Comparison of ENCODE assay signal across 18 cellular contexts in genomic region chr19:3914199-3914598, GRCh38. TPM values are rescaled to one million over a fixed set of nuclear protein-coding genes. Genes with fewer than 3 reads are reported as not detected.
A peak's percentile ranks its signal among the peaks of the same experiment; 100 is the strongest.
DNase-seq lines count a peak whose midpoint lies in the region; ATAC-seq, FAIRE-seq and TF ChIP-seq lines count a peak whose summit lies in the region.
"Had no signal": no experiment of that assay in that cellular context is flagged by ENCODE, and none has a peak within 500 bp of the region (broad histone marks: within the 10 kb centered on the region; RNA-seq: fewer than 3 reads in every experiment).

No MANE protein-coding gene starts in this region.

- FAIRE-seq in A549 (lab: Jason Lieb, UNC), result no peak
- FAIRE-seq: A204.1, G401.6, GM19239 had no signal

- H3K36me3 ChIP-seq in HEK293 (ENCODE audit: control insufficient read depth in 2 of 2, insufficient read depth in 1 of 2, low read length in 2 of 2) (no peaks in the 10 kb centered on the region), osteoblast (ENCODE audit: insufficient read depth, low read length) (no peaks in the 10 kb centered on the region)

- H3K27ac ChIP-seq in A549 (no peak overlapping the region), HEK293 (ENCODE audit: extremely low read depth, low read depth, low read length) (no peak overlapping the region), osteoblast (ENCODE audit: low read depth, low read length) (no peak overlapping the region)
- H3K27ac ChIP-seq: C4-2B had no signal

- no peaks in the 10 kb centered on the region for H3K79me2 ChIP-seq in osteoblast (ENCODE audit: insufficient read depth, low read length)

- no peak for TF ChIP-seq CTCF in A549 (IDR thresholded peaks at IDR 0.05)
- TF ChIP-seq CTCF in HEK293 (tag by site-specific recombination; IDR thresholded peaks at IDR 0.05), result no peak
- no peak for TF ChIP-seq CTCF in osteoblast (IDR thresholded peaks at IDR 0.05; ENCODE audit: extremely low read depth, low read depth, low read length)

- WGBS in A549 (ENCODE audit: missing lambda C conversion rate), result 57% methylated on average over 7 of the region's 9 CpGs

- H2AFZ ChIP-seq in osteoblast (ENCODE audit: low read length), result no peak overlapping the region

- POLR2A ChIA-PET in A549 (lab: Yijun Ruan, JAX), result no interaction called here
- POLR2A ChIA-PET in HEK293 (lab: Yijun Ruan, JAX), result no interaction called here

- no peak for TF ChIP-seq EP300 in A549 (IDR thresholded peaks at IDR 0.05)

- no peak for DNase-seq in A549 (ENCODE audit: low read depth in 1 of 2, low spot score in 1 of 2)
- DNase-seq in RPMI7951 (ENCODE audit: low read depth), result peak; percentile 11
- DNase-seq in osteoblast (ENCODE audit: insufficient read length, low spot score, missing footprints), result peak; percentile 58
- no peak for DNase-seq in NCI-H2171 (lab: John Stamatoyannopoulos, UW)
- DNase-seq: BE2C; CD4-positive, alpha-beta memory T cell; DMS79; EL had no signal

- H4K20me1 ChIP-seq in osteoblast (ENCODE audit: insufficient read depth, low read length), result no peaks in the 10 kb centered on the region

- H3K4me3 ChIP-seq in A549 (no peak overlapping the region), HEK293 (ENCODE audit: low read depth, low read length) (no peak overlapping the region), osteoblast (ENCODE audit: insufficient read depth, low read length) (no peak overlapping the region)

- H3K9me3 ChIP-seq in A549 (peaks cover 8% of the 10 kb centered on the region), HEK293 (ENCODE audit: control insufficient read depth, insufficient read depth, low read depth, low read length) (no peaks in the 10 kb centered on the region), osteoblast (ENCODE audit: low read depth, low read length) (peaks cover 2% of the 10 kb centered on the region)

- H3K4me1 ChIP-seq in A549, result no peaks in the 10 kb centered on the region
- H3K4me1 ChIP-seq in HEK293 (ENCODE audit: control insufficient read depth, insufficient read depth, low read length), result no peaks in the 10 kb centered on the region
- no peaks in the 10 kb centered on the region for H3K4me1 ChIP-seq in osteoblast (ENCODE audit: insufficient read depth, low read length)
- H3K4me1 ChIP-seq: BE2C had no signal

- no peak for TF ChIP-seq POLR2A in A549 (IDR thresholded peaks at IDR 0.05; ENCODE audit: low read length)

- CTCF ChIA-PET in A549 (lab: Yijun Ruan, JAX), result no interaction called here
- CTCF ChIA-PET in HEK293 (lab: Yijun Ruan, JAX), result no interaction called here

- ATAC-seq in A549, result no peak
- no peak for ATAC-seq in HG02588 (IDR thresholded peaks at IDR 0.05; ENCODE audit: unreplicated experiment)
- ATAC-seq in GM21447 (IDR thresholded peaks at IDR 0.05; ENCODE audit: unreplicated experiment), result no peak

- H3K4me2 ChIP-seq in A549, result no peak overlapping the region
- no peak overlapping the region for H3K4me2 ChIP-seq in osteoblast (ENCODE audit: insufficient read depth, low read length)

- H3K27me3 ChIP-seq in osteoblast (ENCODE audit: insufficient read depth, low read length), result no peaks in the 10 kb centered on the region
- H3K27me3 ChIP-seq: BE2C had no signal

- TF ChIP-seq RAD21 in A549 (conservative IDR thresholded peaks at IDR 0.05 in 1 of 2, IDR thresholded peaks at IDR 0.05 in 1 of 2), result no peak

TF ChIP-seq in A549, 52 proteins besides CTCF, POLR2A, EP300 and RAD21 (continues in another document):
- TF ChIP-seq CHD2 (IDR thresholded peaks at IDR 0.05; ENCODE audit: low read length, partially characterized antibody), result peak; percentile 65
- TF ChIP-seq REST (IDR thresholded peaks at IDR 0.05), result peak; percentile 63
- TF ChIP-seq CBX2 (IDR thresholded peaks at IDR 0.05; ENCODE audit: borderline replicate concordance, low read depth), result no peak
- no peak for TF ChIP-seq SREBF2 (IDR thresholded peaks at IDR 0.05)

TF ChIP-seq in HEK293, 187 proteins besides CTCF, POLR2A, EP300 and RAD21:
- TF ChIP-seq GLIS2 (tag by site-specific recombination; IDR thresholded peaks at IDR 0.05), result no peak
- peak; percentile 61; the same call in 1 of the 2 replicates for TF ChIP-seq ZNF184 (tag by site-specific recombination; IDR thresholded peaks at IDR 0.05)
- TF ChIP-seq ZNF585B (tag by site-specific recombination; IDR thresholded peaks at IDR 0.05), result no peak
- 0 out of 2 replicates have a peak, but pooled peaks have one; percentile 21 for TF ChIP-seq SP3 (tag by site-specific recombination; IDR thresholded peaks at IDR 0.05)

RNA-seq across cellular contexts. Expression of gene NMRK2, which starts 18.7 kb away (rescaled TPM):
- polyA plus RNA-seq in A549 (2011; rRNA removed) (not detected in 2 replicates), A549 (2017; fragmentation: RNase III; extraction: RNeasy Plus Mini Kit Qiagen cat#74134 plus additional on column Dnase treatment) (not detected in 3 replicates)
- polyA plus RNA-seq in A549 (2012; cell fraction: cytosol; rRNA removed), result not detected in 2 replicates
- not detected in 2 replicates for polyA plus RNA-seq in A549 (2012; cell fraction: nucleus; rRNA removed)
- not detected in 2 replicates for polyA minus RNA-seq in A549 (2011; rRNA and poly(A)+ RNA removed)
- not detected in 2 replicates for total RNA-seq in RPMI7951 (2014; rRNA removed; shearing (Covaris generic))
- total RNA-seq in osteoblast, result not detected in 2 replicates
- total RNA-seq: CD4-positive, alpha-beta memory T cell; H4; HT1080 had no signal
- polyA plus RNA-seq: AG04450; CD4-positive, alpha-beta memory T cell had no signal

RNA-seq across cellular contexts. Expression of gene ATCAY, which starts 33.7 kb away (rescaled TPM):
- polyA plus RNA-seq in A549 (2011; rRNA removed) (0.04 and 0.06 TPM in 2 replicates), A549 (2017; fragmentation: RNase III; extraction: RNeasy Plus Mini Kit Qiagen cat#74134 plus additional on column Dnase treatment) (0.03 to 0.24 TPM in 2 of 3 replicates, not detected in the other)
- polyA plus RNA-seq in A549 (2012; cell fraction: cytosol; rRNA removed), result 0.08 and 0.12 TPM in 2 replicates
- 0.05 TPM in 1 of 2 replicates, not detected in the other for polyA plus RNA-seq in A549 (2012; cell fraction: nucleus; rRNA removed)
- polyA minus RNA-seq in A549 (2011; rRNA and poly(A)+ RNA removed), result 0.04 and 0.29 TPM in 2 replicates
- not detected in 2 replicates for total RNA-seq in RPMI7951 (2014; rRNA removed; shearing (Covaris generic))
- total RNA-seq in osteoblast, result not detected in 2 replicates
- total RNA-seq: CD4-positive, alpha-beta memory T cell; H4; HT1080 had no signal
- polyA plus RNA-seq: CD4-positive, alpha-beta memory T cell had no signal

RNA-seq across cellular contexts. Expression of gene ZFR2, which starts 45.4 kb away (rescaled TPM):
- polyA plus RNA-seq in A549 (2011; rRNA removed), result 0.14 and 0.16 TPM in 2 replicates
- 0.21 and 0.32 TPM in 2 replicates for polyA plus RNA-seq in A549 (2012; cell fraction: cytosol; rRNA removed)
- polyA plus RNA-seq in A549 (2012; cell fraction: nucleus; rRNA removed), result 0.47 and 0.54 TPM in 2 replicates
- polyA plus RNA-seq in A549 (2017; fragmentation: RNase III; extraction: RNeasy Plus Mini Kit Qiagen cat#74134 plus additional on column Dnase treatment), result 0.30 to 0.45 TPM (median 0.39 TPM) in 3 replicates
- not detected in 2 replicates for polyA minus RNA-seq in A549 (2011; rRNA and poly(A)+ RNA removed)
- total RNA-seq in RPMI7951 (2014; rRNA removed; shearing (Covaris generic)), result not detected in 2 replicates
- total RNA-seq in osteoblast, result not detected in 2 replicates
- total RNA-seq: H4, HT1080 had no signal
- polyA plus RNA-seq: AG04450 had no signal

RNA-seq across cellular contexts. Expression of gene DAPK3, which starts 56.7 kb away (rescaled TPM):
- polyA plus RNA-seq in A549 (2011; rRNA removed) (30.4 and 33.0 TPM in 2 replicates), A549 (2017; fragmentation: RNase III; extraction: RNeasy Plus Mini Kit Qiagen cat#74134 plus additional on column Dnase treatment) (54.7 to 61.8 TPM (median 54.9 TPM) in 3 replicates)
- polyA plus RNA-seq in A549 (2012; cell fraction: cytosol; rRNA removed), result 80.8 and 92.4 TPM in 2 replicates
- polyA plus RNA-seq in A549 (2012; cell fraction: nucleus; rRNA removed), result 89.4 and 104 TPM in 2 replicates
- 44.8 and 49.2 TPM in 2 replicates for polyA minus RNA-seq in A549 (2011; rRNA and poly(A)+ RNA removed)
- 54.1 and 74.7 TPM in 2 replicates for total RNA-seq in RPMI7951 (2014; rRNA removed; shearing (Covaris generic))
- 122 and 131 TPM in 2 replicates for total RNA-seq in osteoblast

Comparison
In these comparisons a context has a peak if more than half of its experiments do, and no peak if none do; other contexts are left out.
1. DNase-seq: peak in RPMI7951 (single experiment) and osteoblast (single experiment); none in A549 (0 of 2) and NCI-H2171 (single experiment).
2. Of the 5 proteins assayed by ChIP-seq in both HEK293 and A549: peak only in HEK293: none; only in A549: REST; in both: none; in neither: 4.